ENCODE assay signal across 9 cellular contexts in genomic region chr10:26697922-26698608, GRCh38. TPM values are rescaled to one million over a fixed set of nuclear protein-coding genes. Genes with fewer than 3 reads are reported as not detected.
DNase-seq lines count a peak whose midpoint lies in the region; ATAC-seq, FAIRE-seq and TF ChIP-seq lines count a peak whose summit lies in the region.
"Had no signal": no experiment of that assay in that cellular context is flagged by ENCODE, and none has a peak within 500 bp of the region (broad histone marks: within the 10 kb centered on the region; RNA-seq: fewer than 3 reads in every experiment).

No MANE protein-coding gene starts in this region.

- H3K56ac ChIP-seq in H1 (replicated peaks; ENCODE audit: insufficient read length, low read depth, low read length), result no peak overlapping the region

- TF ChIP-seq EP300 in H1 (IDR thresholded peaks at IDR 0.05; ENCODE audit: borderline replicate concordance in 1 of 2, low read depth in 2 of 2, low read length in 2 of 2), result no peak

- peak overlapping the region; percentile 36; the same call in 1 of the 2 replicates for H2AFZ ChIP-seq in H1 (ENCODE audit: low read length)

- no peak overlapping the region for H3K27ac ChIP-seq in H1 (ENCODE audit: low read depth, low read length)

- no peak overlapping the region for H2BK15ac ChIP-seq in H1 (ENCODE audit: low read length)

- no peak overlapping the region for H2BK20ac ChIP-seq in H1 (ENCODE audit: low read length)

- H3K27ac Mint-ChIP-seq in neural crest cell (ENCODE audit: unreplicated experiment), result peak overlapping the region; percentile 88

- peaks cover 8 to 52% of the 10 kb centered on the region in 2 experiments for H3K79me2 ChIP-seq in H1 (ENCODE audit: control insufficient read depth in 1 of 2, insufficient read depth in 2 of 2, low read length in 2 of 2)

- H3K4me1 ChIP-seq in NT2/D1 (ENCODE audit: insufficient read depth, insufficient read length), result no peaks in the 10 kb centered on the region
- peaks cover 0 to 2% (median 1%) of the 10 kb centered on the region in 4 experiments; a peak in 2 of 7 replicates for H3K4me1 ChIP-seq in H1 (replicated peaks in 1 of 4; ENCODE audit: control insufficient read depth in 3 of 4, insufficient read depth in 4 of 4, low read length in 3 of 4)

- H2BK12ac ChIP-seq in H1 (ENCODE audit: low read depth, low read length), result no peak overlapping the region

- H3K4me3 ChIP-seq in NT2/D1 (ENCODE audit: insufficient read length, low read depth), result peak overlapping the region; percentile 74
- peak overlapping the region; percentile 81 to 95 (median 86) for H3K4me3 ChIP-seq in H1 (ENCODE audit: extremely low read depth in 1 of 4, insufficient read depth in 2 of 4, low read depth in 3 of 4, low read length in 4 of 4)

- peaks cover 17% of the 10 kb centered on the region for H3K27me3 Mint-ChIP-seq in neural crest cell (ENCODE audit: low read depth)

- peaks cover 26% of the 10 kb centered on the region for H3K4me1 Mint-ChIP-seq in neural crest cell

- H3K4me3 Mint-ChIP-seq in neural crest cell, result peak overlapping the region; percentile 99

- peak overlapping the region; percentile 12; the same call in 1 of the 2 replicates for H4K8ac ChIP-seq in H1 (ENCODE audit: extremely low read depth, insufficient read depth, low read length)

- no peak for FAIRE-seq in H1 (lab: Jason Lieb, UNC)
- FAIRE-seq: A204.1 had no signal

- H3K4me2 ChIP-seq in H1 (ENCODE audit: insufficient read depth in 1 of 2, low read depth in 2 of 2, low read length in 2 of 2), result peak overlapping the region; percentile 88 to 93

- peak overlapping the region; percentile 96 for H3K9ac ChIP-seq in NT2/D1 (ENCODE audit: insufficient read length, low read depth)
- H3K9ac ChIP-seq in H1 (replicated peaks in 1 of 4; ENCODE audit: extremely low read depth in 1 of 4, low read depth in 3 of 4, low read length in 3 of 4), result peak overlapping the region; percentile 56 to 88 (median 74)

- H3K27me3 ChIP-seq in NT2/D1 (ENCODE audit: insufficient read depth, insufficient read length) (no peaks in the 10 kb centered on the region), H1 (replicated peaks in 1 of 4; ENCODE audit: control insufficient read depth in 3 of 4, extremely low read depth in 1 of 4, insufficient read depth in 3 of 4, low read length in 3 of 4) (no peaks in the 10 kb centered on the region)

- H4K20me1 ChIP-seq in H1 (replicated peaks in 1 of 2; ENCODE audit: control insufficient read depth in 1 of 2, insufficient read depth in 2 of 2, low read length in 2 of 2), result no peaks in the 10 kb centered on the region

- no peak overlapping the region for H2BK120ac ChIP-seq in H1 (replicated peaks; ENCODE audit: low read depth, low read length)

- no peak overlapping the region for H4K91ac ChIP-seq in H1 (replicated peaks; ENCODE audit: insufficient read length, low read length)

- H2BK5ac ChIP-seq in H1 (ENCODE audit: low read depth, low read length), result no peak overlapping the region

- CTCF ChIA-PET in H1 (lab: Charles Lee; ENCODE audit: partially characterized antibody), result interaction anchor here (1.1 kb wide), 1 partner anchor 28 kb away, joined by 3 read pairs; no protein-coding TSS in a partner anchor

- peaks cover 15% of the 10 kb centered on the region for H3K36me3 Mint-ChIP-seq in neural crest cell (ENCODE audit: low read depth)

- 0 out of 2 replicates have a peak overlapping the region, but pooled peaks have one; percentile 29 for H3K18ac ChIP-seq in H1 (ENCODE audit: extremely low read depth, low read length)

- H3K9me3 Mint-ChIP-seq in neural crest cell, result no peaks in the 10 kb centered on the region

- H3K9me3 ChIP-seq in NT2/D1 (ENCODE audit: insufficient read depth, low read length), result peaks cover 15% of the 10 kb centered on the region; the same call in 1 of the 2 replicates
- no peaks in the 10 kb centered on the region for H3K9me3 ChIP-seq in H1 (ENCODE audit: insufficient read depth in 2 of 2, low read depth in 1 of 2, low read length in 1 of 2)

- H3K23ac ChIP-seq in H1 (ENCODE audit: insufficient read length), result no peak overlapping the region

- ATAC-seq in GM18498 (IDR thresholded peaks at IDR 0.05; ENCODE audit: unreplicated experiment) (no peak), GM21367 (IDR thresholded peaks at IDR 0.05; ENCODE audit: unreplicated experiment) (no peak)

- H4K5ac ChIP-seq in H1 (ENCODE audit: insufficient read length, low read depth, low read length), result no peak overlapping the region

- peaks cover 30% of the 10 kb centered on the region for H3K36me3 ChIP-seq in NT2/D1 (ENCODE audit: insufficient read depth, insufficient read length, low read length)
- H3K36me3 ChIP-seq in H1 (ENCODE audit: control insufficient read depth in 2 of 4, insufficient read depth in 4 of 4, low read length in 3 of 4), result peaks cover 0 to 9% (median 0%) of the 10 kb centered on the region in 4 experiments; a peak in 2 of 8 replicates

- no peak for TF ChIP-seq RAD21 in H1 (IDR thresholded peaks at IDR 0.05 in 1 of 2, conservative IDR thresholded peaks at IDR 0.05 in 1 of 2; ENCODE audit: low read depth in 2 of 2, low read length in 2 of 2)

- 3% methylated on average over 29 of the region's 42 CpGs; no CpG with 5 or more reads in 1 of the 2 experiments for WGBS in H1 (ENCODE audit: extremely low coverage in 1 of 2, insufficient coverage in 1 of 2, insufficient read length in 1 of 2, insufficient replicate concordance in 2 of 2, low coverage in 1 of 2, low lambda C conversion rate in 2 of 2, missing lambda C conversion rate in 1 of 2), 2 experiments

- H3K14ac ChIP-seq in H1 (ENCODE audit: insufficient read length), result no peak overlapping the region

- DNase-seq in DMS 273 (lab: John Stamatoyannopoulos, UW; ENCODE audit: unreplicated experiment) (peak; percentile 18), DMS 273 treated with DMSO at 0.1 percent for 48 hours (lab: John Stamatoyannopoulos, UW) (no peak), NT2/D1 (ENCODE audit: low read depth, low spot score) (peak; percentile 2), H1 (ENCODE audit: low read depth in 1 of 2, low spot score in 2 of 2) (no peak), neural crest cell (ENCODE audit: low read depth, low spot score) (no peak), T-helper 9 cell (no peak)

- TF ChIP-seq CTCF in H1 (IDR thresholded peaks at IDR 0.05; ENCODE audit: control extremely low read depth in 1 of 3, insufficient read depth in 1 of 3, low read depth in 1 of 3, low read length in 3 of 3) (no peak), neural crest cell (conservative IDR thresholded peaks at IDR 0.05) (no peak)

- H3K4ac ChIP-seq in H1 (replicated peaks; ENCODE audit: insufficient read length, low read depth, low read length), result no peak overlapping the region

- no peak overlapping the region for H2AK5ac ChIP-seq in H1 (ENCODE audit: low read depth, low read length)

- no peak for TF ChIP-seq POLR2A in H1 (IDR thresholded peaks at IDR 0.05; ENCODE audit: control extremely low read depth in 1 of 2, low read depth in 2 of 2, low read length in 2 of 2)

- peaks cover 8% of the 10 kb centered on the region; the same call in 1 of the 2 replicates for H3K23me2 ChIP-seq in H1 (ENCODE audit: low read depth, low read length)

- POLR2A ChIA-PET in H1 (lab: Charles Lee; ENCODE audit: partially characterized antibody), result interaction anchor here (0.6 to 0.9 kb wide), 3 partner anchors 125 to 456 kb away, joined by 3 to 4 read pairs (median 3); partner anchors contain the start of gene YME1L1

- H3K79me1 ChIP-seq in H1 (ENCODE audit: low read depth, low read length), result peaks cover 10% of the 10 kb centered on the region

TF ChIP-seq in H1, 55 proteins besides CTCF, POLR2A, EP300 and RAD21:
- no peak for TF ChIP-seq JUN (IDR thresholded peaks at IDR 0.05; ENCODE audit: low read depth, low read length)
- TF ChIP-seq ASH2L (IDR thresholded peaks at IDR 0.05; ENCODE audit: low read length), result peak; percentile 88
- 0 out of 4 replicates have a peak, but pooled peaks of 1 of the 2 experiments have one; percentile 10 for TF ChIP-seq HDAC2 (IDR thresholded peaks at IDR 0.05; ENCODE audit: borderline replicate concordance in 1 of 2, low read depth in 2 of 2, low read length in 2 of 2)
- no peak for TF ChIP-seq E2F6 (IDR thresholded peaks at IDR 0.05)
- peak; percentile 72 for TF ChIP-seq SAP30 (IDR thresholded peaks at IDR 0.05; ENCODE audit: insufficient read depth, insufficient replicate concordance, low read length)
- peak; percentile 5 for TF ChIP-seq KDM4A (IDR thresholded peaks at IDR 0.05; ENCODE audit: low read depth, low read length, severe bottlenecking)
- no peak for TF ChIP-seq SIRT6 (IDR thresholded peaks at IDR 0.05; ENCODE audit: low read length)
- TF ChIP-seq MAX (IDR thresholded peaks at IDR 0.05), result peak; percentile 96
- peak in 1 of 2 experiments; percentile 91; a peak in 1 of 4 replicates for TF ChIP-seq SIN3A (conservative IDR thresholded peaks at IDR 0.05 in 1 of 2, IDR thresholded peaks at IDR 0.05 in 1 of 2; ENCODE audit: low read depth in 1 of 2, low read length in 2 of 2)

RNA-seq across cellular contexts. Expression of gene PDSS1, which starts 0.6 kb away (rescaled TPM):
- 18.2 and 21.3 TPM in 2 replicates for total RNA-seq in H1 (2021; fragmentation: NEBNext Ultra II Directional; extraction: Animal tissue kit (Norgen Biotek cat#: 25700))
- 14.3 and 26.0 TPM in 2 replicates for polyA plus RNA-seq in H1 (2011; rRNA removed)
- polyA plus RNA-seq in H1 (2011; cell fraction: cytosol; rRNA removed), result 16.5 TPM
- 16.6 TPM for polyA plus RNA-seq in H1 (2011; cell fraction: nucleus; rRNA removed)
- 11.1 to 15.8 TPM (median 12.7 TPM) in 4 replicates for polyA plus RNA-seq in H1 (2012, experiment 1 of 2)
- polyA plus RNA-seq in H1 (2012, experiment 2 of 2), result 4.0 TPM
- polyA plus RNA-seq in H1 (2013, experiment 1 of 2), result 12.6 TPM
- 12.1 TPM for polyA plus RNA-seq in H1 (2013, experiment 2 of 2)
- polyA minus RNA-seq in H1 (2011; rRNA and poly(A)+ RNA removed), result 20.6 and 29.8 TPM in 2 replicates
- 5.3 TPM for polyA minus RNA-seq in H1 (2011; cell fraction: cytosol; rRNA and poly(A)+ RNA removed)
- polyA minus RNA-seq in H1 (2011; cell fraction: nucleus; rRNA and poly(A)+ RNA removed), result 13.6 TPM
- 15.3 and 16.7 TPM in 2 replicates for total RNA-seq in neural crest cell

Comparison
In these comparisons a context has a peak if more than half of its experiments do, and no peak if none do; other contexts are left out.
1. DNase-seq: peak in DMS 273 (single experiment) and NT2/D1 (single experiment); none in DMS 273 treated with DMSO at 0.1 percent for 48 hours (single experiment), H1 (0 of 2), neural crest cell (single experiment) and T-helper 9 cell (single experiment).